In the genomic region with DNA sequence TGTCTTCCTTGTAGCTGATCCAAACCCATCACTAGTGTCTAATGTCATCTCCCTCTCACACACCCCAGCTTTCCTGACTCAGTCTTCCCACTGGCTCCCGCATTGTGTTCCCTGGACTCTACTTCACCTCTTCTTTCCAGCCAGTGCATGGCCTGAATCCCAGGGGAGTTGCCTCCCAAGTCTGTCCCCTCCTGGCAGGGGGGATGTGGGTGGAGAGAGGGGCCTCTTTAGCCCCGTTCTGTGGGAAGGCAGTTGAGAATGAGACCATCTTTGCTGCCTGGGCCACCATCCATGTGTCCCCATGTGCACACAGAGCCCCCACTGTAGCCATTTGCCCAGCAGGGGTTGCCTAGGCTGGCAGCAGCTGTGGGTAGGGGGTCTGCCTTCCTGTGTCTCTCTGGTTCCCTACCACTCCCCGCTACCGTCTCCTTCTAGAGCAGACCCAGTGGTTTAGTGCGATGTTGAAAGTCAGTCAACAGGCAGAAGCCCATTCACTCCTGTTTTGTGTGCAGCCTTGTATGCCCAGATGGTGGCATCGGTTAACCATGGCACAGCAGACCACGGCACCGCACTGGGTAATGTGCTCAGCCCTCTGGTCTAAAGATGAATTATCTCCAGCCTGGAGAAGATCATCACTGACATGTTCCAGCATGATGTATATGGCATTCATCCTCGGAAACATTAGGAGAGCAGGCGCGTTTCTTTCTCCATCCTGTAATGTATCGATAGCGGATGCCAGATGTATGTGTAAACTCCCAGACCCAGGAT, we compare ENCODE assay signal across 10 cellular contexts.
DNase-seq lines count a peak whose midpoint lies in the region; ATAC-seq and TF ChIP-seq lines count a peak whose summit lies in the region.
"Had no signal": no experiment of that assay in that cellular context is flagged by ENCODE, and none has a peak within 500 bp of the region (broad histone marks: within the 10 kb centered on the region; RNA-seq: fewer than 3 reads in every experiment).

No MANE protein-coding gene starts in this region.

- H3K9me3 Mint-ChIP-seq in Calu3 (ENCODE audit: low read depth, unreplicated experiment): no peaks in the 10 kb centered on the region
- H3K9me3 Mint-ChIP-seq: IgD-negative memory B cell had no signal

- no peak overlapping the region for H3K4me3 Mint-ChIP-seq in Calu3 (ENCODE audit: low read depth, unreplicated experiment)
- H3K4me3 Mint-ChIP-seq: IgD-negative memory B cell had no signal

- no peak overlapping the region for H3K27ac ChIP-seq in upper lobe of right lung
- H3K27ac ChIP-seq: neutrophil had no signal

- in situ Hi-C loops in ACHN (cut with HindIII; ENCODE audit: low pct_ligation_motif_present, low pct_unique_long_range_greater_than_20kb, low sequenced_read_pairs): no loop called here

- peak; percentile 13 for ATAC-seq in upper lobe of right lung
- no peak for ATAC-seq in HG03520 (IDR thresholded peaks at IDR 0.05; ENCODE audit: unreplicated experiment)

- no TSS peak for BruUV-seq in Calu3 (replicated peaks; lab: Mats Ljungman, UMichigan)

- no peaks in the 10 kb centered on the region for H3K4me1 Mint-ChIP-seq in Calu3 (ENCODE audit: low read depth, unreplicated experiment)

- no peaks in the 10 kb centered on the region for H3K4me1 ChIP-seq in upper lobe of right lung

- H3K27me3 Mint-ChIP-seq in Calu3 (ENCODE audit: unreplicated experiment): no peaks in the 10 kb centered on the region

- H3K36me3 ChIP-seq in upper lobe of right lung: no peaks in the 10 kb centered on the region
- H3K36me3 ChIP-seq: neutrophil had no signal

- H3K4me3 ChIP-seq in foreskin fibroblast (ENCODE audit: low read depth in 1 of 2, low read length in 2 of 2) (no peak overlapping the region), upper lobe of right lung (no peak overlapping the region)

- no peaks in the 10 kb centered on the region for H3K27me3 ChIP-seq in upper lobe of right lung
- H3K27me3 ChIP-seq: neutrophil had no signal

- H3K27ac Mint-ChIP-seq in Calu3 (ENCODE audit: unreplicated experiment): no peak overlapping the region

- intact Hi-C loops in upper lobe of right lung (cut with DNase I) (loop anchor here (10.0 kb wide), 1 partner anchor 329 kb away; no protein-coding TSS in a partner anchor), Calu3 (cut with micrococcal nuclease; ENCODE audit: unreplicated experiment) (no loop called here)

- TF ChIP-seq CTCF in foreskin fibroblast (IDR thresholded peaks at IDR 0.05; ENCODE audit: low read depth, low read length) (peak; percentile 23), upper lobe of right lung (IDR thresholded peaks at IDR 0.05) (no peak), Calu3 (IDR thresholded peaks at IDR 0.05; ENCODE audit: unreplicated experiment) (no peak)

- H3K36me3 Mint-ChIP-seq in Calu3 (ENCODE audit: insufficient read depth, unreplicated experiment): peaks cover 10% of the 10 kb centered on the region

- H3K9me3 ChIP-seq in upper lobe of right lung: no peaks in the 10 kb centered on the region
- H3K9me3 ChIP-seq: neutrophil had no signal

- CTCF ChIA-PET in Calu3 (lab: Charles Lee): interaction anchor here (0.8 kb wide), 1 partner anchor 30 kb away, joined by 3 read pairs; no protein-coding TSS in a partner anchor

- DNase-seq in activated effector memory CD4-positive, alpha-beta T cell treated with anti-CD3 and anti-CD28 coated beads, Interleukin-2, amount 50 U/mL, for 16 hours: peak; percentile 72
- DNase-seq in activated effector memory CD4-positive, alpha-beta T cell treated with Interleukin-2 at 50 U/mL for 16 hours: no peak
- DNase-seq in activated CD4-positive, alpha-beta T cell treated with anti-CD3 and anti-CD28 coated beads for 4 hours: peak; percentile 33 to 38
- DNase-seq in foreskin fibroblast: peak in 1 of 2 donors; percentile 68
- no peak for DNase-seq in upper lobe of right lung
- DNase-seq in ACHN: no peak
- no peak for DNase-seq in Calu3

Comparison
In these comparisons a context has a peak if more than half of its experiments do, and no peak if none do; other contexts are left out.
1. DNase-seq: peak in activated effector memory CD4-positive, alpha-beta T cell treated with anti-CD3 and anti-CD28 coated beads, Interleukin-2, amount 50 U/mL, for 16 hours (single experiment) and activated CD4-positive, alpha-beta T cell treated with anti-CD3 and anti-CD28 coated beads for 4 hours (2 of 2); none in activated effector memory CD4-positive, alpha-beta T cell treated with Interleukin-2 at 50 U/mL for 16 hours (single experiment), upper lobe of right lung (single experiment), ACHN (single experiment) and Calu3 (single experiment).